ENCODE assay signal across 3 cellular contexts in the genomic region with DNA sequence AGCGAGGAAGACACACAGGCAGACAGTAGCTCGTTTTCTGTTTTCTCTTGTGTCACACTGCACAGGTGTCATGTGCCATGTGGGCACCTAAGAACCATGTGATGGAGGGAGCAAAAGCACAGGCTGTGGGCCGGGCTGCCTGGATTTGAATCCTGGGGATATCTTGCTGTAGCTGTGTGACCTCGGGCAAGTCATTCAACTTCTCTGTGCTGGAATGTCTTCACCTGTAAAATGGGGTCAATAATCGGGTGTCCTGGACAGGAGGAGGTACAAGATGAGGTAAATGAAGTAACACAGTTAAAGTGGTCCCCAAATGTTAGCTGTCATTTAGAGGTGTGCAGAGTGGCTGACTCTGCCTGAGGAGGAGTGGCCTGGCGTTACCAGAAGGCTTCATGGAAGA.
TF ChIP-seq lines count a peak whose summit lies in the region.

No MANE protein-coding gene starts in this region.

TF ChIP-seq in HEK293, 187 proteins besides CTCF, POLR2A, EP300 and RAD21:
- TF ChIP-seq SALL2 (tag by site-specific recombination; IDR thresholded peaks at IDR 0.05; ENCODE audit: borderline replicate concordance) (no peak), ZNF768 (tag by site-specific recombination; IDR thresholded peaks at IDR 0.05) (0 out of 2 replicates have a peak, but pooled peaks have one; percentile 19)

TF ChIP-seq in K562, 482 proteins besides CTCF, POLR2A, EP300 and RAD21:
- TF ChIP-seq ZFP36 (IDR thresholded peaks at IDR 0.05; ENCODE audit: low read depth, low read length, partially characterized antibody): peak; percentile 69
- no peak for TF ChIP-seq CBX8 (IDR thresholded peaks at IDR 0.05; ENCODE audit: borderline replicate concordance, extremely low read depth, low read depth, low read length, poor library complexity, severe bottlenecking)
- TF ChIP-seq BCOR (IDR thresholded peaks at IDR 0.05): peak; percentile 59
- TF ChIP-seq ETV5 (CRISPR knock-in tag; IDR thresholded peaks at IDR 0.05; ENCODE audit: low read depth): no peak

TF ChIP-seq in H1, 55 proteins besides CTCF, POLR2A, EP300 and RAD21:
- TF ChIP-seq SP1 (IDR thresholded peaks at IDR 0.05; ENCODE audit: low read depth, low read length): no peak
- TF ChIP-seq RBBP5 (IDR thresholded peaks at IDR 0.05; ENCODE audit: borderline replicate concordance, low read depth, low read length): no peak
- TF ChIP-seq KDM1A (IDR thresholded peaks at IDR 0.05; ENCODE audit: borderline replicate concordance, low read length): peak; percentile 63; the same call in 1 of the 2 replicates
